Comparison of ENCODE assay signal across 13 cellular contexts in the genomic region with DNA sequence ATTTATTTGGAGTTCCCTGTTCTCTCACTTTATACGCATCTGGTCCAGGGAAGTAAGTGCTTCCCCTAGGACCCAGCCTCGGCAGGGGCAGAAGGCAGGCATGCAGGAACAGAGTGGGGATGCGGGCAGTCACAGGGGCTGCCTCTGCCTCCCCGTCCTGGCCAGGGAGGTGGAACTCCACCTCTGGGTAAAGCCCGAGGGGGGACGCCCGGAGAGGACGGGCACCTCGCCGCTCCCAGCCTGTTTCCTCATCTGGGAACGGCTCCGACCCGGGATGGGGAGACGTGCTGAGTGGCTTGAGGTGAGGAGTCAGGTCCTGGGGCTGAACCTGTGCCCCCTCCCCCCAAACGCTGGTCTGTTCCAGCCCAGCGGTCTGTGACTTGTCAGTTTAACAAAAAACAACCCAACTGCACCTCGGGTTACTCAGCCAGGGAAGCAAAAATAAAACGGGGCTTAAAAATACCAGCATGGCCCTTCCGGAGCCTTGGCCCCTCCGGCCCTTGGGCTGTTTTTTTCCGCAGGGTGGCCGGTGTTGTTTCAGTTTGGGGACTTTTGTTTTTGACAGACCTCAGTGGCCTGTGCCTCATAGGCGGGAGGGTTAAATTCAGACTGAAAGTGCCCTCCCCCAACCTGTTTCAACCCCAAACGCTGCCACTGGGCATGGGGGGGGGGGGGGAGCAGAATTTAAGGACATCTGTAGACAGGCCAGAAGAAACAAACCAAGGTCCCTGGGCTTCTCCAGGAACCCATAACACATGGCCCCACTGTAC. TPM values are rescaled to one million over a fixed set of nuclear protein-coding genes. Genes with fewer than 3 reads are reported as not detected.
DNase-seq lines count a peak whose midpoint lies in the region; ATAC-seq and TF ChIP-seq lines count a peak whose summit lies in the region.
"Had no signal": no experiment of that assay in that cellular context is flagged by ENCODE, and none has a peak within 500 bp of the region (broad histone marks: within the 10 kb centered on the region; RNA-seq: fewer than 3 reads in every experiment).

No MANE protein-coding gene starts in this region.

- DNase-seq in GM13976 (ENCODE audit: low spot score) (peak; percentile 89), Karpas-422 (peak; percentile 86), naive B cell (peak; percentile 44), KBM-7 (no peak)
- no peak for DNase-seq in activated naive CD4-positive, alpha-beta T cell treated with Interleukin-2 at 50 U/mL for 16 hours
- DNase-seq: C1 segment of cervical spinal cord, NCI-H1930, retina had no signal

- no peaks in the 10 kb centered on the region for H3K27me3 Mint-ChIP-seq in naive B cell
- H3K27me3 Mint-ChIP-seq: activated CD8-positive, alpha-beta T cell treated with anti-CD3 and anti-CD28 coated beads for 36 hours; activated naive CD8-positive, alpha-beta T cell had no signal

- TF ChIP-seq CTCF in GM13976 (IDR thresholded peaks at IDR 0.05; ENCODE audit: borderline replicate concordance, control extremely low read depth, extremely low read depth, insufficient read depth, missing control alignments): no peak

- peak overlapping the region; percentile 93 for H3K27ac ChIP-seq in Karpas-422 (ENCODE audit: low read length)

- no peaks in the 10 kb centered on the region; the same call in 1 of the 2 replicates for H4K20me1 ChIP-seq in Karpas-422 (ENCODE audit: insufficient read depth, low read depth, low read length)

- H3K9ac ChIP-seq in Karpas-422 (ENCODE audit: low read length): peak overlapping the region; percentile 99

- peak overlapping the region; percentile 88 to 98 (median 94) for H3K4me3 Mint-ChIP-seq in naive B cell
- H3K4me3 Mint-ChIP-seq: activated CD8-positive, alpha-beta T cell treated with anti-CD3 and anti-CD28 coated beads for 36 hours; activated naive CD8-positive, alpha-beta T cell had no signal

- H3K36me3 Mint-ChIP-seq in naive B cell: peaks cover 0 to 7% of the 10 kb centered on the region in 2 donors
- H3K36me3 Mint-ChIP-seq: activated naive CD8-positive, alpha-beta T cell had no signal

- in situ Hi-C loops in GM13976 (cut with MboI; ENCODE audit: low sequenced_read_pairs, unreplicated experiment) (no loop called here), KBM-7 (cut with MboI; ENCODE audit: low pct_unique_long_range_greater_than_20kb, low sequenced_read_pairs) (no loop called here)

- peak overlapping the region; percentile 92 to 98 (median 95) for H3K27ac Mint-ChIP-seq in naive B cell
- H3K27ac Mint-ChIP-seq: activated CD8-positive, alpha-beta T cell treated with anti-CD3 and anti-CD28 coated beads for 36 hours; activated naive CD8-positive, alpha-beta T cell had no signal

- peak overlapping the region; percentile 84 for H3K4me2 ChIP-seq in Karpas-422 (ENCODE audit: low read depth, low read length, poor library complexity, severe bottlenecking)

- H2AFZ ChIP-seq in Karpas-422 (ENCODE audit: low read length): no peak overlapping the region

- no peaks in the 10 kb centered on the region for H3K27me3 ChIP-seq in Karpas-422 (ENCODE audit: low read length)

- H3K9me3 Mint-ChIP-seq in naive B cell: no peaks in the 10 kb centered on the region
- H3K9me3 Mint-ChIP-seq: activated CD8-positive, alpha-beta T cell treated with anti-CD3 and anti-CD28 coated beads for 36 hours had no signal

- no peaks in the 10 kb centered on the region for H3K9me3 ChIP-seq in Karpas-422 (ENCODE audit: low read length)

- H3K4me3 ChIP-seq in Karpas-422 (ENCODE audit: low read length): peak overlapping the region; percentile 94

- H3K4me1 Mint-ChIP-seq in naive B cell: peaks cover 28 to 57% (median 52%) of the 10 kb centered on the region in 3 donors

- ATAC-seq in GM21381 (IDR thresholded peaks at IDR 0.05; ENCODE audit: unreplicated experiment): peak; percentile 25
- ATAC-seq in naive B cell (ENCODE audit: low read depth in 2 of 2): no peak
- no peak for ATAC-seq in HG03521 (IDR thresholded peaks at IDR 0.05; ENCODE audit: unreplicated experiment)
- ATAC-seq in GM19328 (IDR thresholded peaks at IDR 0.05; ENCODE audit: unreplicated experiment): no peak
- ATAC-seq: activated CD8-positive, alpha-beta T cell treated with anti-CD3 and anti-CD28 coated beads for 36 hours had no signal

- H3K36me3 ChIP-seq in Karpas-422 (ENCODE audit: insufficient read depth, low read length): peaks cover 20% of the 10 kb centered on the region; the same call in 1 of the 2 replicates

- H3K4me1 ChIP-seq in Karpas-422 (ENCODE audit: low read length): peaks cover 45% of the 10 kb centered on the region

- H3K9me2 ChIP-seq in Karpas-422 (replicated peaks; ENCODE audit: insufficient read depth, low read length): no peaks in the 10 kb centered on the region

- H3K79me2 ChIP-seq in Karpas-422 (ENCODE audit: low read length): peaks cover 62% of the 10 kb centered on the region

RNA-seq across cellular contexts. Expression of a gene that starts 4.1 kb away (rescaled TPM):
- 91.5 and 284 TPM in 2 replicates for total RNA-seq in Karpas-422 (2014; rRNA removed; shearing (Covaris generic); ENCODE audit: low replicate concordance)
- polyA plus RNA-seq in naive B cell (ENCODE audit: low read depth in 6 of 6): 10 to 100 TPM; 17.5 to 45.6 (median 24.8) TPM

RNA-seq across cellular contexts. Expression of a gene that starts 43.1 kb away (rescaled TPM):
- 106 and 170 TPM in 2 replicates for total RNA-seq in Karpas-422 (2014; rRNA removed; shearing (Covaris generic); ENCODE audit: low replicate concordance)
- polyA plus RNA-seq in naive B cell (ENCODE audit: low read depth in 6 of 6): 100 to 1,000 TPM; 358 to 546 (median 438) TPM

RNA-seq across cellular contexts. Expression of a gene that starts 55.7 kb away (rescaled TPM):
- total RNA-seq in Karpas-422 (2014; rRNA removed; shearing (Covaris generic); ENCODE audit: low replicate concordance): 42.2 and 124 TPM in 2 replicates
- polyA plus RNA-seq in naive B cell (ENCODE audit: low read depth in 6 of 6): 10 to 100 TPM in 4 of 6 donors, 1 to 10 TPM in 2; 7.7 to 24.4 (median 12.9) TPM

Comparison
In these comparisons a context has a peak if more than half of its experiments do, and no peak if none do; other contexts are left out.
1. DNase-seq: peak in GM13976 (single experiment), Karpas-422 (single experiment) and naive B cell (single experiment); none in KBM-7 (single experiment) and activated naive CD4-positive, alpha-beta T cell treated with Interleukin-2 at 50 U/mL for 16 hours (single experiment).